ENCODE assay signal across 8 cellular contexts in the genomic region with DNA sequence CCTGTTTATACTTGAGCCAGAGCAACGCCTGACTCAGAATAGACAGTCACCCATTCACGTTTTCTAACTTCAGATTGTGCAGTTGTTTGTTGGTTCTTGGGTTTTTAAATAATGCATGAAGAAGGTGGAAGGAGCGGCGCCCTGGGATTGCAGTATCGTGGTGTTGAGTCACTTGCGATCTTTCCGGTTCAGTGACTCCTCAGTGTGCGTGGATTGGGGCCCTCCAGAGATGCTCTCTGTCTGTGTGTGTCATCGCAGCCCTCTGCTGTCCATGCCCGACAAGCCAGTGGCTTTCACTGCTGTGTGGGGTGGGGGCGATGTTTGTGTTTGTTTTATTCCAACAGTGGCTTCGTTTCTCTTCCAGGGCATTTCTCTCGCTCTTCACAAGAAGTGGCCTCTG.
DNase-seq lines count a peak whose midpoint lies in the region; ATAC-seq and TF ChIP-seq lines count a peak whose summit lies in the region.

No MANE protein-coding gene starts in this region.

- no peak for TF ChIP-seq CTCF in fibroblast of the aortic adventitia (IDR thresholded peaks at IDR 0.05; ENCODE audit: insufficient read depth, low read length)

- no peak for ATAC-seq in HG03565 (IDR thresholded peaks at IDR 0.05; ENCODE audit: unreplicated experiment)

- peak in 2 of 3 experiments; percentile 2 to 20 for DNase-seq in NCI-H1417 (lab: John Stamatoyannopoulos, UW)
- DNase-seq in NCI-H1417 treated with DMSO at 0.1 percent for 48 hours (lab: John Stamatoyannopoulos, UW) = no peak
- peak; percentile 20 for DNase-seq in activated CD4-positive, alpha-beta T cell treated with anti-CD3 and anti-CD28 coated beads, Interleukin-2, amount 50 U/mL, for 1 hour
- DNase-seq in fibroblast of the aortic adventitia (ENCODE audit: low read depth) = peak; percentile 14
- DNase-seq in stimulated activated CD8-positive, alpha-beta memory T cell treated with anti-CD3 and anti-CD28 coated beads, Interleukin-4, amount 100 ng/mL, for 48 hours = peak; percentile 63
- no peak for DNase-seq in ureter (ENCODE audit: low spot score)
- no peak for DNase-seq in NCI-H82 (lab: John Stamatoyannopoulos, UW)

- H3K4me3 ChIP-seq in fibroblast of the aortic adventitia (ENCODE audit: low read depth, low read length) = no peak overlapping the region

Comparison
In these comparisons a context has a peak if more than half of its experiments do, and no peak if none do; other contexts are left out.
1. DNase-seq: peak in NCI-H1417 (2 of 3), activated CD4-positive, alpha-beta T cell treated with anti-CD3 and anti-CD28 coated beads, Interleukin-2, amount 50 U/mL, for 1 hour (single experiment), fibroblast of the aortic adventitia (single experiment) and stimulated activated CD8-positive, alpha-beta memory T cell treated with anti-CD3 and anti-CD28 coated beads, Interleukin-4, amount 100 ng/mL, for 48 hours (single experiment); none in NCI-H1417 treated with DMSO at 0.1 percent for 48 hours (single experiment), ureter (single experiment) and NCI-H82 (single experiment).